Comparison of ENCODE assay signal across 25 cellular contexts in the genomic region with DNA sequence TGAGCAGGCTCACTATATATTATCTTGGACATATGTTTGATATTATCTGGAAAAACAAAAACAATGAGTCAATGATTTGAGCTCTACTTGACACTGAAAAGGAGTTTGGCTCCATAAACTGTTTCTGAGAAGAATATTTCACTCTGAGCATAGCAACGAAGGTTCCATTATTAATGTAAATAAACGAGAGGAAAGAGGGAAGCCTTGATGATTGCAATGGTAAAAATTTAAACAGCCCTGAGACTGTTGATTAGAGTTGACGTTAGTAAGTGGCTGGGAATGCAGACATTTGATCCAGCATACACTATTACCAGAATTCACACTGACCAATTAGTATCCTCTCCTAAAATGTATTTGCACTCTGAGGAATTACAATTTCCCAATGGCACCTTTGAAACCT.
A peak's percentile ranks its signal among the peaks of the same experiment; 100 is the strongest.
DNase-seq lines count a peak whose midpoint lies in the region; ATAC-seq, FAIRE-seq and TF ChIP-seq lines count a peak whose summit lies in the region.
"Had no signal": no experiment of that assay in that cellular context is flagged by ENCODE, and none has a peak within 500 bp of the region (broad histone marks: within the 10 kb centered on the region; RNA-seq: fewer than 3 reads in every experiment).

No MANE protein-coding gene starts in this region.

- no peak overlapping the region for H3K23ac ChIP-seq in mesendoderm (ENCODE audit: low read length)

- H3K36me3 ChIP-seq in astrocyte (ENCODE audit: insufficient read depth, low read length) (no peaks in the 10 kb centered on the region), fibroblast of lung (ENCODE audit: control insufficient read depth, insufficient read depth, low read length) (no peaks in the 10 kb centered on the region), mesendoderm (ENCODE audit: control insufficient read depth, insufficient read depth, low read length) (no peaks in the 10 kb centered on the region)
- H3K36me3 ChIP-seq: HAP-1 had no signal

- no peak overlapping the region for H3K9ac ChIP-seq in astrocyte (ENCODE audit: low read length)
- H3K9ac ChIP-seq in fibroblast of lung (ENCODE audit: insufficient read depth, low read length), result no peak overlapping the region
- no peak overlapping the region for H3K9ac ChIP-seq in mesendoderm (ENCODE audit: low read length)
- H3K9ac ChIP-seq: GM23248 had no signal

- H4K5ac ChIP-seq in mesendoderm (ENCODE audit: low read length), result no peak overlapping the region

- no CpG with 5 or more reads among the region's 3 CpGs for WGBS in mesendoderm (ENCODE audit: extremely low coverage, insufficient coverage, low lambda C conversion rate)

- no peak overlapping the region for H3K4ac ChIP-seq in mesendoderm (ENCODE audit: low read depth, low read length)

- no peaks in the 10 kb centered on the region for H3K9me3 Mint-ChIP-seq in astrocyte (ENCODE audit: unreplicated experiment)

- ATAC-seq in HG02623 (IDR thresholded peaks at IDR 0.05; ENCODE audit: unreplicated experiment), result no peak
- ATAC-seq: Right ventricle myocardium inferior had no signal

- H3K79me1 ChIP-seq in mesendoderm (ENCODE audit: low read length), result no peaks in the 10 kb centered on the region

- H4K20me1 ChIP-seq in astrocyte (ENCODE audit: insufficient read depth, low read length) (no peaks in the 10 kb centered on the region), fibroblast of lung (ENCODE audit: control insufficient read depth, extremely low read depth, insufficient read depth, low read length) (no peaks in the 10 kb centered on the region)

- no peak overlapping the region for H3K56ac ChIP-seq in mesendoderm (ENCODE audit: low read length)

- DNase-seq in H4 (ENCODE audit: low spot score) (peak; percentile 12), astrocyte (ENCODE audit: low read depth) (peak; percentile 54), fibroblast of lung (ENCODE audit: low read depth in 2 of 2) (peak; percentile 54 to 64), mesendoderm (peak; percentile 43), DMS79 treated with DMSO at 0.1 percent for 48 hours (lab: John Stamatoyannopoulos, UW) (no peak)
- no peak for DNase-seq in stimulated activated CD4-positive, alpha-beta T cell treated with anti-CD3 and anti-CD28 coated beads, Interleukin-4, amount 100 ng/mL, for 1 hour
- DNase-seq in effector CD8-positive, alpha-beta T cell (lab: John Stamatoyannopoulos, UW), result no peak
- DNase-seq: Calu3; CD8-positive, alpha-beta memory T cell; DMS153; GM23248; NCI-H1105; NCI-H146; NCI-H2029; NCI-H2227 treated with DMSO at 0.1 percent for 48 hours; NCI-H510A; NCI-H748 treated with DMSO at 0.1 percent for 48 hours had no signal

- no peak overlapping the region for H3K4me2 ChIP-seq in astrocyte (ENCODE audit: low read length)
- no peak overlapping the region for H3K4me2 ChIP-seq in fibroblast of lung (ENCODE audit: extremely low read depth, insufficient read depth, low read length)
- H3K4me2 ChIP-seq in mesendoderm (ENCODE audit: low read length), result no peak overlapping the region

- no peak overlapping the region for H4K8ac ChIP-seq in mesendoderm (ENCODE audit: low read depth, low read length)

- no peaks in the 10 kb centered on the region for H3K36me3 Mint-ChIP-seq in astrocyte (ENCODE audit: low read depth, unreplicated experiment)
- H3K36me3 Mint-ChIP-seq: CD8-positive, alpha-beta memory T cell; IgD-negative memory B cell had no signal

- H2BK15ac ChIP-seq in mesendoderm (replicated peaks; ENCODE audit: low read depth), result no peak overlapping the region

- H3K79me2 ChIP-seq in astrocyte (ENCODE audit: insufficient read depth, low read length), result no peaks in the 10 kb centered on the region
- no peaks in the 10 kb centered on the region for H3K79me2 ChIP-seq in fibroblast of lung (ENCODE audit: control insufficient read depth, insufficient read depth, low read length)
- H3K79me2 ChIP-seq in mesendoderm (ENCODE audit: control insufficient read depth, insufficient read depth, low read length), result no peaks in the 10 kb centered on the region

- peak overlapping the region; percentile 79 for H3K27ac Mint-ChIP-seq in astrocyte (ENCODE audit: unreplicated experiment)
- H3K27ac Mint-ChIP-seq: CD8-positive, alpha-beta memory T cell; IgD-negative memory B cell had no signal

- TF ChIP-seq CTCF in astrocyte (IDR thresholded peaks at IDR 0.05; ENCODE audit: insufficient read depth, low read depth, low read length), result no peak
- no peak for TF ChIP-seq CTCF in fibroblast of lung (conservative IDR thresholded peaks at IDR 0.05 in 1 of 2, IDR thresholded peaks at IDR 0.05 in 1 of 2; ENCODE audit: low read depth in 1 of 2, low read length in 2 of 2)

- H2AFZ ChIP-seq in astrocyte (ENCODE audit: low read depth, low read length) (no peak overlapping the region), fibroblast of lung (ENCODE audit: low read length) (no peak overlapping the region)
- H2AFZ ChIP-seq: GM23248 had no signal

- H3K27me3 ChIP-seq in astrocyte (ENCODE audit: insufficient read depth, low read length) (no peaks in the 10 kb centered on the region), fibroblast of lung (ENCODE audit: control insufficient read depth, insufficient read depth, low read length) (no peaks in the 10 kb centered on the region), mesendoderm (ENCODE audit: insufficient read depth, low read length, poor library complexity) (no peaks in the 10 kb centered on the region)

- H3K27ac ChIP-seq in astrocyte (ENCODE audit: low read depth, low read length), result no peak overlapping the region
- no peak overlapping the region for H3K27ac ChIP-seq in fibroblast of lung (ENCODE audit: insufficient read depth, low read length)
- no peak overlapping the region for H3K27ac ChIP-seq in mesendoderm (ENCODE audit: low read depth, low read length)
- H3K27ac ChIP-seq: C4-2B, GM23248 had no signal

- no peak for FAIRE-seq in astrocyte (lab: Jason Lieb, UNC)
- FAIRE-seq: G401.6, GM12892, RCC 7860 had no signal

- no peak overlapping the region for H2BK5ac ChIP-seq in mesendoderm (ENCODE audit: low read length)

- peaks cover 6% of the 10 kb centered on the region for H3K4me1 Mint-ChIP-seq in astrocyte (ENCODE audit: low read depth, unreplicated experiment)
- H3K4me1 Mint-ChIP-seq: CD8-positive, alpha-beta memory T cell; IgD-negative memory B cell had no signal

- H2AK5ac ChIP-seq in mesendoderm (ENCODE audit: low read length), result no peak overlapping the region

- no peak overlapping the region for H3K4me3 Mint-ChIP-seq in astrocyte (ENCODE audit: unreplicated experiment)
- H3K4me3 Mint-ChIP-seq: CD8-positive, alpha-beta memory T cell; IgD-negative memory B cell had no signal

- no peak overlapping the region for H2BK120ac ChIP-seq in mesendoderm (ENCODE audit: low read depth, low read length)

- H3K9me3 ChIP-seq in astrocyte (ENCODE audit: insufficient read depth, low read depth, low read length) (no peaks in the 10 kb centered on the region), fibroblast of lung (ENCODE audit: control insufficient read depth, insufficient read depth, low read depth, low read length) (no peaks in the 10 kb centered on the region)
- H3K9me3 ChIP-seq: HAP-1 had no signal

- no peak overlapping the region for H3K4me3 ChIP-seq in astrocyte (ENCODE audit: insufficient read depth, low read depth, low read length)
- H3K4me3 ChIP-seq in fibroblast of lung (replicated peaks in 1 of 4; ENCODE audit: control extremely low read depth in 1 of 4, insufficient read depth in 1 of 4, low read depth in 3 of 4, low read length in 4 of 4), result no peak overlapping the region
- no peak overlapping the region for H3K4me3 ChIP-seq in mesendoderm (ENCODE audit: low read length)
- H3K4me3 ChIP-seq: GM23248, HAP-1 had no signal

- H3K27me3 Mint-ChIP-seq in astrocyte (ENCODE audit: low read depth, unreplicated experiment), result no peaks in the 10 kb centered on the region
- H3K27me3 Mint-ChIP-seq: CD8-positive, alpha-beta memory T cell; IgD-negative memory B cell had no signal

- no peak overlapping the region for H3K18ac ChIP-seq in mesendoderm (ENCODE audit: low read length)

- H3K4me1 ChIP-seq in astrocyte (ENCODE audit: insufficient read depth, low read length) (no peaks in the 10 kb centered on the region), fibroblast of lung (ENCODE audit: control insufficient read depth, extremely low read depth, insufficient read depth, low read length) (no peaks in the 10 kb centered on the region), mesendoderm (ENCODE audit: control insufficient read depth, low read depth, low read length) (no peaks in the 10 kb centered on the region)

Comparison
In these comparisons a context has a peak if more than half of its experiments do, and no peak if none do; other contexts are left out.
1. DNase-seq: peak in H4 (single experiment), astrocyte (single experiment), fibroblast of lung (2 of 2) and mesendoderm (single experiment); none in stimulated activated CD4-positive, alpha-beta T cell treated with anti-CD3 and anti-CD28 coated beads, Interleukin-4, amount 100 ng/mL, for 1 hour (single experiment), DMS79 treated with DMSO at 0.1 percent for 48 hours (single experiment) and effector CD8-positive, alpha-beta T cell (single experiment).